ENCODE assay signal across 10 cellular contexts in the genomic region with DNA sequence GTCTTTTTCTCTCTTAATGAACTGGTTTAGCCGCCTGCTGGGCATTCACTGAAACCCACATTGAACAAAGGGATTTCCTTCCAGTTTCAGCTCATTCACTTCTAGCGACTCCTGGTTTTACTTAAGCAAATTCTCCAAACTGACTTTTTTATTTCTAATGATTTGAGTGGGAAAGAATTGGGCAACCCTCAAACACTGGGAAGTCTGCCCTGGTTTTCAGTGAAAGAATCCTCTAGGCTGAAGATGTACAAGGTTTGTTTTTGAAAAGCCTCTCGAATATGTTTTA. TPM values are rescaled to one million over a fixed set of nuclear protein-coding genes. Genes with fewer than 3 reads are reported as not detected.
DNase-seq lines count a peak whose midpoint lies in the region; ATAC-seq, FAIRE-seq and TF ChIP-seq lines count a peak whose summit lies in the region.
"Had no signal": no experiment of that assay in that cellular context is flagged by ENCODE, and none has a peak within 500 bp of the region (broad histone marks: within the 10 kb centered on the region; RNA-seq: fewer than 3 reads in every experiment).

No MANE protein-coding gene starts in this region.

- ATAC-seq in lower lobe of right lung, result peak; percentile 39 to 69
- ATAC-seq in GM21528 (IDR thresholded peaks at IDR 0.05; ENCODE audit: low FRiP score, unreplicated experiment), result no peak
- ATAC-seq in HG02763 (IDR thresholded peaks at IDR 0.05; ENCODE audit: unreplicated experiment), result no peak
- no peak for ATAC-seq in HG03460 (IDR thresholded peaks at IDR 0.05; ENCODE audit: unreplicated experiment)
- ATAC-seq: left colon had no signal

- TF ChIP-seq CTCF in lower lobe of right lung (IDR thresholded peaks at IDR 0.05) (peak; percentile 40), kidney (IDR thresholded peaks at IDR 0.05; ENCODE audit: borderline replicate concordance, extremely low read depth, insufficient read depth) (no peak)

- H3K36me3 ChIP-seq in lower lobe of right lung (no peaks in the 10 kb centered on the region), kidney (ENCODE audit: control insufficient read depth in 1 of 2, insufficient read depth in 2 of 2, low read length in 2 of 2) (peaks cover 0 to 2% of the 10 kb centered on the region in 2 donors)

- H3K4me1 ChIP-seq in lower lobe of right lung, result peaks cover 34% of the 10 kb centered on the region
- peaks cover 0 to 3% of the 10 kb centered on the region in 2 donors for H3K4me1 ChIP-seq in kidney (ENCODE audit: control insufficient read depth in 1 of 2, insufficient read depth in 1 of 2, low read depth in 1 of 2, low read length in 2 of 2)

- FAIRE-seq in kidney (lab: Jason Lieb, UNC), result no peak

- peak overlapping the region; percentile 43 for H3K27ac ChIP-seq in lower lobe of right lung
- H3K27ac ChIP-seq in kidney (ENCODE audit: low read depth in 2 of 2, low read length in 2 of 2), result no peak overlapping the region

- H3K4me3 ChIP-seq in lower lobe of right lung (no peak overlapping the region), kidney (ENCODE audit: low read length in 2 of 2) (no peak overlapping the region)

- H3K9me3 ChIP-seq in lower lobe of right lung (no peaks in the 10 kb centered on the region), kidney (ENCODE audit: control insufficient read depth in 1 of 2, low read length in 2 of 2) (no peaks in the 10 kb centered on the region)

- H3K27me3 ChIP-seq in lower lobe of right lung (ENCODE audit: low read depth), result no peaks in the 10 kb centered on the region

- no peak overlapping the region for H3K9ac ChIP-seq in kidney (ENCODE audit: low read length in 2 of 2)

- intact Hi-C loops in lower lobe of right lung (cut with DNase I) (no loop called here), kidney (cut with DNase I) (no loop called here)

- DNase-seq in AG08396 (ENCODE audit: low spot score) (peak; percentile 21), M059J (ENCODE audit: low read depth) (peak; percentile 42), dermis blood vessel endothelial cell (peak; percentile 55), lower lobe of right lung (no peak), kidney (no peak)
- DNase-seq: KG1, left colon had no signal

RNA-seq across cellular contexts. Expression of a gene that starts 45.5 kb away (rescaled TPM):
- total RNA-seq in M059J (2014; rRNA removed; shearing (Covaris generic)), result 3.9 and 5.4 TPM in 2 replicates
- total RNA-seq in dermis blood vessel endothelial cell, result 6.5 and 14.2 TPM in 2 replicates
- 44.7 TPM for total RNA-seq in lower lobe of right lung
- 23.6 TPM for total RNA-seq in kidney
- polyA plus RNA-seq in kidney (ENCODE audit: insufficient read depth, low read depth, low replicate concordance), result 7.1 TPM

Comparison
In these comparisons a context has a peak if more than half of its experiments do, and no peak if none do; other contexts are left out.
1. DNase-seq: peak in AG08396 (single experiment), M059J (single experiment) and dermis blood vessel endothelial cell (single experiment); none in lower lobe of right lung (single experiment) and kidney (single experiment).
2. ATAC-seq: peak in lower lobe of right lung (2 of 2); none in GM21528 (single experiment), HG02763 (single experiment) and HG03460 (single experiment).